Comparison of ENCODE assay signal across 18 cellular contexts in the genomic region with DNA sequence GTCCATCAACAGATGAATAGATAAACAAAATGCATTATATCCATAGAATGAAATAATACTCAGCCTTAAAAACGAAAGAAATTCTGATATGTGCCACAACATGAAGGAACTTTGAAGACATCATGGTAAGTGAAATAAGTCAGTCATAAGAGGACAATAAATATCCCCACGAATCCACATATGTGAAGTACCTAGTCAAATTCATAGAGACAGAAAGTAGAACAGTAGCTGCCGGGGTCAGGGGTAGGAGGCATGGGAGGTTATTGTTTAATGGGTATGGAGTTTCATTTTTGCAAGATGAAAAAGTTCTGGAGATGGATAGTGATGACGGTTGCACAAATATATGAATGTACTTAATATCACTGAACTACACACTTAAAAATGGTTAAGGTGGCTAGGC.
A peak's percentile ranks its signal among the peaks of the same experiment; 100 is the strongest.
DNase-seq lines count a peak whose midpoint lies in the region; ATAC-seq, FAIRE-seq and TF ChIP-seq lines count a peak whose summit lies in the region.
"Had no signal": no experiment of that assay in that cellular context is flagged by ENCODE, and none has a peak within 500 bp of the region (broad histone marks: within the 10 kb centered on the region; RNA-seq: fewer than 3 reads in every experiment).

No MANE protein-coding gene starts in this region.

- H3K4me1 Mint-ChIP-seq in T-helper 2 cell treated with Interferon-gamma antibody and Interleukin-4, amounts not matched to agents 5 μg/mL and 100 μg/mL, for 36 hours (ENCODE audit: low read depth), result peaks cover 14% of the 10 kb centered on the region
- H3K4me1 Mint-ChIP-seq in chondrocyte (ENCODE audit: low read depth), result peaks cover 78% of the 10 kb centered on the region

- no peaks in the 10 kb centered on the region for H3K36me3 ChIP-seq in adrenal gland (replicated peaks in 1 of 2)

- no peaks in the 10 kb centered on the region for H3K9me3 Mint-ChIP-seq in T-helper 2 cell treated with Interferon-gamma antibody and Interleukin-4, amounts not matched to agents 5 μg/mL and 100 μg/mL, for 36 hours
- peaks cover 13% of the 10 kb centered on the region for H3K9me3 Mint-ChIP-seq in chondrocyte (ENCODE audit: low read depth)
- H3K9me3 Mint-ChIP-seq: GM23338 had no signal

- peak overlapping the region in 1 of 2 experiments; percentile 48; a peak in 1 of 6 replicates for H3K27ac ChIP-seq in A549
- no peak overlapping the region for H3K27ac ChIP-seq in adrenal gland

- TF ChIP-seq EP300 in A549 (IDR thresholded peaks at IDR 0.05), result no peak

- no peaks in the 10 kb centered on the region for H3K27me3 ChIP-seq in adrenal gland

- H3K9me3 ChIP-seq in A549, result no peaks in the 10 kb centered on the region
- no peaks in the 10 kb centered on the region for H3K9me3 ChIP-seq in adrenal gland (replicated peaks in 1 of 3)

- H3K4me3 ChIP-seq in A549 (no peak overlapping the region), adrenal gland (no peak overlapping the region)
- H3K4me3 ChIP-seq: GM23338 had no signal

- no peak for TF ChIP-seq RAD21 in A549 (conservative IDR thresholded peaks at IDR 0.05 in 1 of 2, IDR thresholded peaks at IDR 0.05 in 1 of 2)

- CTCF ChIA-PET in A549 (lab: Yijun Ruan, JAX), result no interaction called here

- intact Hi-C loops in adrenal gland (cut with DNase I), result no loop called here

- 89% methylated on average over 4 of the region's 4 CpGs for WGBS in A549 (ENCODE audit: missing lambda C conversion rate)
- 76 to 93% (median 85%) methylated on average over 4 of the region's 4 CpGs for WGBS in adrenal gland, 4 donors

- POLR2A ChIA-PET in A549 (lab: Yijun Ruan, JAX), result no interaction called here

- FAIRE-seq in A549 (lab: Jason Lieb, UNC) (no peak), GM12892 (lab: Jason Lieb, UNC) (peak; percentile 63)
- FAIRE-seq: GM18507 had no signal

- H3K36me3 Mint-ChIP-seq in T-helper 2 cell treated with Interferon-gamma antibody and Interleukin-4, amounts not matched to agents 5 μg/mL and 100 μg/mL, for 36 hours (ENCODE audit: low read depth), result peaks cover 7% of the 10 kb centered on the region
- no peaks in the 10 kb centered on the region for H3K36me3 Mint-ChIP-seq in chondrocyte (ENCODE audit: low read depth)

- H3K27me3 Mint-ChIP-seq in T-helper 2 cell treated with Interferon-gamma antibody and Interleukin-4, amounts not matched to agents 5 μg/mL and 100 μg/mL, for 36 hours (ENCODE audit: low read depth), result no peaks in the 10 kb centered on the region
- no peaks in the 10 kb centered on the region for H3K27me3 Mint-ChIP-seq in chondrocyte (ENCODE audit: low read depth)

- H3K27ac Mint-ChIP-seq in T-helper 2 cell treated with Interferon-gamma antibody and Interleukin-4, amounts not matched to agents 5 μg/mL and 100 μg/mL, for 36 hours, result peak overlapping the region; percentile 43
- peak overlapping the region; percentile 15 for H3K27ac Mint-ChIP-seq in chondrocyte (ENCODE audit: unreplicated experiment)

- TF ChIP-seq POLR2A in A549 (IDR thresholded peaks at IDR 0.05; ENCODE audit: low read length), result no peak
- no peak for TF ChIP-seq POLR2A in GM12892 (IDR thresholded peaks at IDR 0.05; ENCODE audit: low read depth, low read length)
- no peak for TF ChIP-seq POLR2A in adrenal gland (IDR thresholded peaks at IDR 0.05)

- ATAC-seq in A549, result no peak
- ATAC-seq: GM23338 had no signal

- no peak for DNase-seq in T-helper 2 cell treated with Interferon-gamma antibody and Interleukin-4, amounts not matched to agents 5 μg/mL and 100 μg/mL, for 36 hours (ENCODE audit: low spot score)
- DNase-seq in T-helper 2 cell, result no peak
- DNase-seq in A549 (ENCODE audit: low read depth in 1 of 2, low spot score in 1 of 2), result no peak
- DNase-seq in GM12892 (ENCODE audit: insufficient read length), result no peak
- no peak for DNase-seq in chondrocyte (ENCODE audit: low spot score)
- DNase-seq in cerebellar cortex (ENCODE audit: low spot score), result no peak
- no peak for DNase-seq in adrenal gland
- DNase-seq in NCI-H446 (lab: John Stamatoyannopoulos, UW), result no peak
- DNase-seq: 8988T, C1 segment of cervical spinal cord, DMS79, KBM-7, NCI-H1417 treated with DMSO at 0.1 percent for 48 hours, NCI-H1930, NCI-H69, SHP77 had no signal

- TF ChIP-seq CTCF in A549 (IDR thresholded peaks at IDR 0.05), result no peak
- TF ChIP-seq CTCF in chondrocyte (IDR thresholded peaks at IDR 0.05), result no peak
- no peak for TF ChIP-seq CTCF in adrenal gland (IDR thresholded peaks at IDR 0.05)

- no peak overlapping the region for H3K4me3 Mint-ChIP-seq in T-helper 2 cell treated with Interferon-gamma antibody and Interleukin-4, amounts not matched to agents 5 μg/mL and 100 μg/mL, for 36 hours
- H3K4me3 Mint-ChIP-seq in chondrocyte (ENCODE audit: unreplicated experiment), result no peak overlapping the region
- H3K4me3 Mint-ChIP-seq: GM23338 had no signal

- H3K4me2 ChIP-seq in A549, result peak overlapping the region; percentile 34
- H3K4me2 ChIP-seq: GM23338 had no signal

- H3K4me1 ChIP-seq in A549 (peaks cover 61% of the 10 kb centered on the region), adrenal gland (replicated peaks in 1 of 2) (no peaks in the 10 kb centered on the region)

TF ChIP-seq in A549, 52 proteins besides CTCF, POLR2A, EP300 and RAD21:
- TF ChIP-seq FOSL2 (IDR thresholded peaks at IDR 0.05) (no peak), FOSL2 (CRISPR knock-in tag; IDR thresholded peaks at IDR 0.05) (no peak), RNF2 (IDR thresholded peaks at IDR 0.05; ENCODE audit: borderline replicate concordance, low read depth) (no peak), CHD4 (IDR thresholded peaks at IDR 0.05; ENCODE audit: borderline replicate concordance) (no peak), HDAC2 (IDR thresholded peaks at IDR 0.05) (no peak), KDM1A (IDR thresholded peaks at IDR 0.05; ENCODE audit: low read depth) (no peak), NR3C1 (IDR thresholded peaks at IDR 0.05) (no peak), HMGXB4 (CRISPR knock-in tag; IDR thresholded peaks at IDR 0.05; ENCODE audit: borderline replicate concordance) (no peak), ESRRA (IDR thresholded peaks at IDR 0.05; ENCODE audit: borderline replicate concordance, low read length) (no peak)
- TF ChIP-seq, protein P1, sequence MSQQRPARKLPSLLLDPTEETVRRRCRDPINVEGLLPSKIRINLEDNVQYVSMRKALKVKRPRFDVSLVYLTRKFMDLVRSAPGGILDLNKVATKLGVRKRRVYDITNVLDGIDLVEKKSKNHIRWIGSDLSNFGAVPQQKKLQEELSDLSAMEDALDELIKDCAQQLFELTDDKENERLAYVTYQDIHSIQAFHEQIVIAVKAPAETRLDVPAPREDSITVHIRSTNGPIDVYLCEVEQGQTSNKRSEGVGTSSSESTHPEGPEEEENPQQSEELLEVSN (IDR thresholded peaks at IDR 0.05; ENCODE audit: borderline replicate concordance, low read depth), result no peak
